Comparison of ENCODE assay signal across 26 cellular contexts in genomic region chr16:87254271-87254670, GRCh38.
"Had no signal": no experiment of that assay in that cellular context is flagged by ENCODE, and none has a peak within 500 bp of the region (broad histone marks: within the 10 kb centered on the region; RNA-seq: fewer than 3 reads in every experiment).

No MANE protein-coding gene starts in this region.

- H3K4me3 ChIP-seq: heart left ventricle, left ventricle myocardium inferior, lung, pancreas, psoas muscle, right lobe of liver, skin epidermis, suprapubic skin, thoracic aorta, tibial artery, uterus had no signal

- H3K4me3 Mint-ChIP-seq: immature natural killer cell; mesothelial cell of epicardium; naive B cell; natural killer cell; stimulated activated memory B cell treated with anti-CD40 and anti-IgM and Interleukin-4, amounts not matched to agents 10 μg/mL and 1 μg/mL and 100 μg/mL, for 72 hours had no signal

- ATAC-seq: heart left ventricle; natural killer cell; pancreas; psoas muscle; right lobe of liver; stimulated activated memory B cell treated with anti-CD40 and anti-IgM and Interleukin-4, amounts not matched to agents 10 μg/mL and 1 μg/mL and 100 μg/mL, for 72 hours had no signal

- H3K4me1 ChIP-seq: heart left ventricle, left ventricle myocardium inferior, pancreas, psoas muscle, right lobe of liver, suprapubic skin, tibial artery, uterus had no signal

- H3K27me3 Mint-ChIP-seq: naive B cell had no signal

- DNase-seq: heart left ventricle; hypothalamus; immature natural killer cell; left ventricle myocardium inferior; mesendoderm; naive B cell; natural killer cell; nucleus accumbens; pancreas; posterior cingulate gyrus; psoas muscle; right lobe of liver; stimulated activated CD4-positive, alpha-beta T cell treated with anti-CD3 and anti-CD28 coated beads, Interleukin-1b, Interleukin-23, amount 100 ng/mL, for 48 hours; stimulated activated CD4-positive, alpha-beta T cell treated with anti-CD3 and anti-CD28 coated beads, Interleukin-2, amount 100 ng/mL, for 48 hours; stimulated activated CD4-positive, alpha-beta T cell treated with anti-CD3 and anti-CD28 coated beads, Interleukin-4, amount 100 ng/mL, for 4 hours; stimulated activated CD8-positive, alpha-beta memory T cell treated with anti-CD3 and anti-CD28 coated beads, Interleukin-4, amount 100 ng/mL, for 48 hours; stimulated activated naive CD4-positive, alpha-beta T cell treated with Interleukin-2 at 50 U/mL for 16 hours; tibial artery; trophoblast cell; uterus had no signal

- H3K36me3 ChIP-seq: heart left ventricle, left ventricle myocardium inferior, pancreas, right lobe of liver, suprapubic skin, thoracic aorta, tibial artery, uterus had no signal

- H3K9me3 ChIP-seq: heart left ventricle, left ventricle myocardium inferior, pancreas, psoas muscle, right lobe of liver, suprapubic skin, thoracic aorta, tibial artery, uterus had no signal

- H3K4me1 Mint-ChIP-seq: immature natural killer cell; mesothelial cell of epicardium; naive B cell; natural killer cell; stimulated activated memory B cell treated with anti-CD40 and anti-IgM and Interleukin-4, amounts not matched to agents 10 μg/mL and 1 μg/mL and 100 μg/mL, for 72 hours had no signal

- H3K27me3 ChIP-seq: heart left ventricle, pancreas, right lobe of liver, suprapubic skin, tibial artery, uterus had no signal

- H3K36me3 Mint-ChIP-seq: immature natural killer cell; mesothelial cell of epicardium; naive B cell; natural killer cell; stimulated activated memory B cell treated with anti-CD40 and anti-IgM and Interleukin-4, amounts not matched to agents 10 μg/mL and 1 μg/mL and 100 μg/mL, for 72 hours had no signal

- H3K27ac Mint-ChIP-seq: immature natural killer cell; mesothelial cell of epicardium; natural killer cell; stimulated activated memory B cell treated with anti-CD40 and anti-IgM and Interleukin-4, amounts not matched to agents 10 μg/mL and 1 μg/mL and 100 μg/mL, for 72 hours had no signal

- H3K9me3 Mint-ChIP-seq: immature natural killer cell, mesothelial cell of epicardium, naive B cell, natural killer cell had no signal

- H3K27ac ChIP-seq: heart left ventricle, left ventricle myocardium inferior, pancreas, psoas muscle, right lobe of liver, skin epidermis, suprapubic skin, thoracic aorta, tibial artery, uterus had no signal
